In genomic region chr1:156676450-156676819, GRCh38 we compare ENCODE assay signal across 12 cellular contexts. TPM values are rescaled to one million over a fixed set of nuclear protein-coding genes. Genes with fewer than 3 reads are reported as not detected.
A peak's percentile ranks its signal among the peaks of the same experiment; 100 is the strongest.
DNase-seq lines count a peak whose midpoint lies in the region; ATAC-seq and TF ChIP-seq lines count a peak whose summit lies in the region.
"Had no signal": no experiment of that assay in that cellular context is flagged by ENCODE, and none has a peak within 500 bp of the region (broad histone marks: within the 10 kb centered on the region; RNA-seq: fewer than 3 reads in every experiment).

No MANE protein-coding gene starts in this region.

- H3K79me2 ChIP-seq in fibroblast of lung (ENCODE audit: control insufficient read depth, insufficient read depth, low read length): peaks cover 38% of the 10 kb centered on the region

- ATAC-seq in upper lobe of right lung (peak; percentile 5), HG03571 (IDR thresholded peaks at IDR 0.05; ENCODE audit: unreplicated experiment) (no peak)

- H3K27ac ChIP-seq in fibroblast of lung (ENCODE audit: insufficient read depth, low read length) (peak overlapping the region; percentile 58), muscle layer of colon (ENCODE audit: low read depth, low read length) (peak overlapping the region; percentile 50), upper lobe of right lung (peak overlapping the region; percentile 63)

- H3K9me3 ChIP-seq in fibroblast of lung (ENCODE audit: control insufficient read depth, insufficient read depth, low read depth, low read length) (no peaks in the 10 kb centered on the region), muscle layer of colon (ENCODE audit: low read length) (no peaks in the 10 kb centered on the region), upper lobe of right lung (no peaks in the 10 kb centered on the region)

- no peaks in the 10 kb centered on the region for H3K27me3 ChIP-seq in fibroblast of lung (ENCODE audit: control insufficient read depth, insufficient read depth, low read length)
- H3K27me3 ChIP-seq in muscle layer of colon (ENCODE audit: control insufficient read depth in 1 of 2, insufficient read depth in 2 of 2, low read length in 2 of 2): peaks cover 21 to 22% of the 10 kb centered on the region in 2 donors
- H3K27me3 ChIP-seq in upper lobe of right lung: peaks cover 37% of the 10 kb centered on the region

- no peak for TF ChIP-seq CTCF in fibroblast of lung (conservative IDR thresholded peaks at IDR 0.05 in 1 of 2, IDR thresholded peaks at IDR 0.05 in 1 of 2; ENCODE audit: low read depth in 1 of 2, low read length in 2 of 2)
- TF ChIP-seq CTCF in upper lobe of right lung (IDR thresholded peaks at IDR 0.05): no peak

- H3K9ac ChIP-seq in fibroblast of lung (ENCODE audit: insufficient read depth, low read length) (peak overlapping the region; percentile 64), muscle layer of colon (ENCODE audit: low read length) (no peak overlapping the region)

- H3K4me1 ChIP-seq in fibroblast of lung (ENCODE audit: control insufficient read depth, extremely low read depth, insufficient read depth, low read length): peaks cover 21% of the 10 kb centered on the region
- H3K4me1 ChIP-seq in muscle layer of colon (ENCODE audit: insufficient read depth, low read length): peaks cover 8% of the 10 kb centered on the region
- H3K4me1 ChIP-seq in upper lobe of right lung: peaks cover 4% of the 10 kb centered on the region

- intact Hi-C loops in upper lobe of right lung (cut with DNase I): loop anchor here (10.0 kb wide), 1 partner anchor 52 kb away; no protein-coding TSS in a partner anchor

- H3K4me2 ChIP-seq in fibroblast of lung (ENCODE audit: extremely low read depth, insufficient read depth, low read length): peak overlapping the region; percentile 85

- H3K36me3 ChIP-seq in fibroblast of lung (ENCODE audit: control insufficient read depth, insufficient read depth, low read length) (peaks cover 9% of the 10 kb centered on the region), muscle layer of colon (ENCODE audit: insufficient read depth, low read length) (no peaks in the 10 kb centered on the region), upper lobe of right lung (no peaks in the 10 kb centered on the region)

- no peaks in the 10 kb centered on the region for H4K20me1 ChIP-seq in fibroblast of lung (ENCODE audit: control insufficient read depth, extremely low read depth, insufficient read depth, low read length)

- H3K4me3 ChIP-seq in fibroblast of lung (replicated peaks in 1 of 4; ENCODE audit: control extremely low read depth in 1 of 4, insufficient read depth in 1 of 4, low read depth in 3 of 4, low read length in 4 of 4) (peak overlapping the region; percentile 61 to 74 (median 71)), muscle layer of colon (ENCODE audit: low read depth in 1 of 2, low read length in 2 of 2) (peak overlapping the region in 1 of 2 donors; percentile 61), upper lobe of right lung (peak overlapping the region; percentile 58)

- no peak overlapping the region for H2AFZ ChIP-seq in fibroblast of lung (ENCODE audit: low read length)

- peak; percentile 71 for DNase-seq in DMS53 (lab: John Stamatoyannopoulos, UW)
- no peak for DNase-seq in DMS53 treated with DMSO at 0.1 percent for 48 hours (lab: John Stamatoyannopoulos, UW; ENCODE audit: unreplicated experiment)
- peak in 1 of 2 donors; percentile 33 for DNase-seq in fibroblast of lung (ENCODE audit: low read depth in 2 of 2)
- DNase-seq in upper lobe of right lung: no peak
- no peak for DNase-seq in DMS 273 treated with DMSO at 0.1 percent for 48 hours (lab: John Stamatoyannopoulos, UW)
- DNase-seq in activated naive CD4-positive, alpha-beta T cell treated with anti-CD3 and anti-CD28 coated beads, Interleukin-2, amount 50 U/mL, for 16 hours: no peak
- DNase-seq: 8988T; activated CD4-positive, alpha-beta T cell treated with anti-CD3 and anti-CD28 coated beads, Interleukin-2, amount 10 ng/mL, durations not matched to agents 24 days and 14 days; central memory CD4-positive, alpha-beta T cell; KG1 had no signal

RNA-seq across cellular contexts. Expression of gene NES, which starts 0.8 kb away (rescaled TPM):
- 44.2 and 87.4 TPM in 2 replicates for total RNA-seq in fibroblast of lung
- polyA plus RNA-seq in fibroblast of lung: 23.0 and 34.6 TPM in 2 replicates
- 176 and 247 TPM in 2 replicates for polyA plus RNA-seq in fibroblast of lung (2012)
- 82.1 and 135 TPM in 2 replicates for polyA minus RNA-seq in fibroblast of lung (ENCODE audit: low replicate concordance)
- 54.7 TPM for total RNA-seq in upper lobe of right lung

RNA-seq across cellular contexts. Expression of gene CRABP2, which starts 28.9 kb away (rescaled TPM):
- total RNA-seq in fibroblast of lung (33.4 and 70.4 TPM in 2 replicates), upper lobe of right lung (1.4 TPM)
- 48.9 and 184 TPM in 2 replicates for polyA plus RNA-seq in fibroblast of lung
- 130 and 416 TPM in 2 replicates for polyA plus RNA-seq in fibroblast of lung (2012)
- 25.3 and 53.9 TPM in 2 replicates for polyA minus RNA-seq in fibroblast of lung (ENCODE audit: low replicate concordance)

RNA-seq across cellular contexts. Expression of gene BCAN, which starts 34.5 kb away (rescaled TPM):
- total RNA-seq in fibroblast of lung (under 0.01 TPM in 1 of 2 replicates, not detected in the other), upper lobe of right lung (not detected)
- polyA plus RNA-seq in fibroblast of lung: 0.03 and 0.05 TPM in 2 replicates
- 0.07 and 0.17 TPM in 2 replicates for polyA plus RNA-seq in fibroblast of lung (2012)
- 0.89 TPM in 1 of 2 replicates, not detected in the other for polyA minus RNA-seq in fibroblast of lung (ENCODE audit: low replicate concordance)
- total RNA-seq: activated CD4-positive, alpha-beta T cell treated with anti-CD3 and anti-CD28 coated beads, Interleukin-2, amount 10 ng/mL, durations not matched to agents 24 days and 14 days had no signal

RNA-seq across cellular contexts. Expression of gene METTL25B, which starts 51.8 kb away (rescaled TPM):
- total RNA-seq in fibroblast of lung (12.6 and 17.3 TPM in 2 replicates), upper lobe of right lung (42.4 TPM)
- 5.5 and 6.4 TPM in 2 replicates for polyA plus RNA-seq in fibroblast of lung
- 8.4 and 10.4 TPM in 2 replicates for polyA plus RNA-seq in fibroblast of lung (2012)
- 13.9 and 23.2 TPM in 2 replicates for polyA minus RNA-seq in fibroblast of lung (ENCODE audit: low replicate concordance)

RNA-seq across cellular contexts. Expression of gene ISG20L2, which starts 52.1 kb away (rescaled TPM):
- total RNA-seq in fibroblast of lung (5.4 and 5.8 TPM in 2 replicates), upper lobe of right lung (28.3 TPM)
- 23.6 and 29.9 TPM in 2 replicates for polyA plus RNA-seq in fibroblast of lung
- polyA plus RNA-seq in fibroblast of lung (2012): 17.3 and 18.9 TPM in 2 replicates
- polyA minus RNA-seq in fibroblast of lung (ENCODE audit: low replicate concordance): 64.3 and 80.6 TPM in 2 replicates

Comparison
In these comparisons a context has a peak if more than half of its experiments do, and no peak if none do; other contexts are left out.
1. RNA of gene CRABP2, which starts 28.9 kb away (total RNA-seq): 33.4 to 70.4 TPM in fibroblast of lung; 1.4 TPM in upper lobe of right lung (single experiment); every median in the first group is over 10 times any median in the second.
2. Peak in every context shown above with its lines, with median percentiles within 50 percentile points of each other: H3K27ac ChIP-seq.